Comparison of ENCODE assay signal across 9 cellular contexts in genomic region chr1:182149411-182149965, GRCh38.
A peak's percentile ranks its signal among the peaks of the same experiment; 100 is the strongest.
DNase-seq lines count a peak whose midpoint lies in the region; ATAC-seq, FAIRE-seq and TF ChIP-seq lines count a peak whose summit lies in the region.
"Had no signal": no experiment of that assay in that cellular context is flagged by ENCODE, and none has a peak within 500 bp of the region (broad histone marks: within the 10 kb centered on the region; RNA-seq: fewer than 3 reads in every experiment).

No MANE protein-coding gene starts in this region.

- H3K27me3 ChIP-seq in sigmoid colon: no peaks in the 10 kb centered on the region

- no peaks in the 10 kb centered on the region for H3K36me3 Mint-ChIP-seq in glutamatergic neuron (ENCODE audit: unreplicated experiment)

- intact Hi-C loops in sigmoid colon (cut with DNase I): no loop called here

- H3K27ac Mint-ChIP-seq in glutamatergic neuron (ENCODE audit: unreplicated experiment): no peak overlapping the region

- peaks cover 0 to 13% (median 11%) of the 10 kb centered on the region in 4 donors for H3K4me1 ChIP-seq in sigmoid colon

- no peaks in the 10 kb centered on the region for H3K9me3 Mint-ChIP-seq in glutamatergic neuron (ENCODE audit: unreplicated experiment)

- H3K4me3 ChIP-seq in GM12865 (ENCODE audit: low read depth, low read length) (no peak overlapping the region), fibroblast of mammary gland (ENCODE audit: control insufficient read depth, low read depth, low read length) (no peak overlapping the region), sigmoid colon (no peak overlapping the region)

- H3K4me1 Mint-ChIP-seq in glutamatergic neuron (ENCODE audit: low read depth, unreplicated experiment): peaks cover 6% of the 10 kb centered on the region

- no peaks in the 10 kb centered on the region for H3K36me3 ChIP-seq in sigmoid colon

- TF ChIP-seq CTCF in GM12865 (IDR thresholded peaks at IDR 0.05; ENCODE audit: insufficient read depth, low read depth, low read length, missing control alignments): no peak
- no peak for TF ChIP-seq CTCF in fibroblast of mammary gland (conservative IDR thresholded peaks at IDR 0.05; ENCODE audit: control insufficient read depth, insufficient read depth, low read depth, low read length)
- no peak for TF ChIP-seq CTCF in sigmoid colon (IDR thresholded peaks at IDR 0.05)
- TF ChIP-seq CTCF in D721Med (IDR thresholded peaks at IDR 0.05; ENCODE audit: insufficient read depth, missing control alignments): no peak
- TF ChIP-seq CTCF in glutamatergic neuron (IDR thresholded peaks at IDR 0.05; ENCODE audit: partially characterized antibody, unreplicated experiment): no peak

- H3K27me3 Mint-ChIP-seq in glutamatergic neuron (ENCODE audit: unreplicated experiment): no peaks in the 10 kb centered on the region

- WGBS in sigmoid colon, 2 donors: 68 to 80% methylated on average over 6 of the region's 6 CpGs

- DNase-seq in GM12865 (ENCODE audit: low read depth) (peak; percentile 43), SIG-M5 (lab: John Stamatoyannopoulos, UW) (peak; percentile 96), fibroblast of mammary gland (ENCODE audit: low read depth) (peak; percentile 98), sigmoid colon (peak; percentile 79), D721Med (ENCODE audit: insufficient read length, low spot score) (no peak), glutamatergic neuron (no peak)

- TF ChIP-seq EP300 in sigmoid colon (IDR thresholded peaks at IDR 0.05): peak in 2 of 4 donors; percentile 51 to 73

- no peaks in the 10 kb centered on the region for H3K9me3 ChIP-seq in sigmoid colon

- no peak overlapping the region for H3K4me3 Mint-ChIP-seq in glutamatergic neuron (ENCODE audit: unreplicated experiment)

- FAIRE-seq in D721Med (lab: Jason Lieb, UNC): no peak

- ATAC-seq in GM19452 (IDR thresholded peaks at IDR 0.05; ENCODE audit: unreplicated experiment) (no peak), HG02588 (IDR thresholded peaks at IDR 0.05; ENCODE audit: unreplicated experiment) (no peak)

- H3K27ac ChIP-seq in sigmoid colon: peak overlapping the region in 2 of 4 donors; percentile 33 to 45
- H3K27ac ChIP-seq: KMS-11 had no signal

- TF ChIP-seq POLR2A in sigmoid colon (IDR thresholded peaks at IDR 0.05): no peak

Comparison
In these comparisons a context has a peak if more than half of its experiments do, and no peak if none do; other contexts are left out.
1. DNase-seq: peak in GM12865 (single experiment), SIG-M5 (single experiment), fibroblast of mammary gland (single experiment) and sigmoid colon (single experiment); none in D721Med (single experiment) and glutamatergic neuron (single experiment).